In genomic region chr3:134339331-134339730, GRCh38 we compare ENCODE assay signal across 25 cellular contexts. TPM values are rescaled to one million over a fixed set of nuclear protein-coding genes. Genes with fewer than 3 reads are reported as not detected.
DNase-seq lines count a peak whose midpoint lies in the region; ATAC-seq and TF ChIP-seq lines count a peak whose summit lies in the region.
"Had no signal": no experiment of that assay in that cellular context is flagged by ENCODE, and none has a peak within 500 bp of the region (broad histone marks: within the 10 kb centered on the region; RNA-seq: fewer than 3 reads in every experiment).

No MANE protein-coding gene starts in this region.

- peak overlapping the region; percentile 41 for H2AK5ac ChIP-seq in neuronal stem cell (ENCODE audit: low read depth, low read length)

- H3K9ac ChIP-seq in HCT116 (ENCODE audit: low read length) (no peak overlapping the region), neuronal stem cell (ENCODE audit: low read depth, low read length, poor library complexity) (peak overlapping the region; percentile 36)

- no peaks in the 10 kb centered on the region for H4K20me1 ChIP-seq in HCT116 (ENCODE audit: insufficient read depth)

- peak overlapping the region; percentile 76 for H3K18ac ChIP-seq in neuronal stem cell (ENCODE audit: low read length)

- TF ChIP-seq POLR2A in HCT116 (IDR thresholded peaks at IDR 0.05; ENCODE audit: borderline replicate concordance, extremely low read depth, insufficient read depth, insufficient read length) = no peak

- no peak overlapping the region for H3K27ac ChIP-seq in HCT116 (ENCODE audit: low read depth, low read length)
- H3K27ac ChIP-seq in neuronal stem cell (replicated peaks; ENCODE audit: low read length) = no peak overlapping the region
- H3K27ac ChIP-seq: cardiac muscle cell, esophagus muscularis mucosa, PC-9, thoracic aorta had no signal

- H2BK120ac ChIP-seq in neuronal stem cell (ENCODE audit: low read depth, low read length) = peak overlapping the region; percentile 52

- TF ChIP-seq CTCF in HCT116 (IDR thresholded peaks at IDR 0.05 in 2 of 3, conservative IDR thresholded peaks at IDR 0.05 in 1 of 3; ENCODE audit: borderline replicate concordance in 1 of 3, insufficient read depth in 1 of 3, low read depth in 2 of 3, low read length in 2 of 3) = peak in 1 of 3 experiments; percentile 32; a peak in 3 of 6 replicates
- TF ChIP-seq CTCF in chondrocyte (IDR thresholded peaks at IDR 0.05) = no peak

- H2BK5ac ChIP-seq in neuronal stem cell (ENCODE audit: low read length) = no peak overlapping the region

- H2AFZ ChIP-seq in HCT116 (ENCODE audit: low read depth, low read length, poor library complexity, severe bottlenecking) (no peak overlapping the region), neuronal stem cell (ENCODE audit: low read length) (no peak overlapping the region)
- H2AFZ ChIP-seq: PC-9 had no signal

- peak overlapping the region; percentile 36 for H2BK12ac ChIP-seq in neuronal stem cell (ENCODE audit: low read length)

- intact Hi-C loops in HCT116 (cut with micrococcal nuclease) = no loop called here

- no peak overlapping the region for H3K4me3 ChIP-seq in HCT116 (replicated peaks in 1 of 2; ENCODE audit: low read depth in 1 of 2, low read length in 2 of 2)
- no peak overlapping the region for H3K4me3 ChIP-seq in neuronal stem cell (ENCODE audit: low read length in 2 of 2)
- H3K4me3 ChIP-seq: cardiac muscle cell, esophagus muscularis mucosa, PC-9, thoracic aorta had no signal

- H2BK15ac ChIP-seq in neuronal stem cell (ENCODE audit: low read length) = no peak overlapping the region

- H3K27ac Mint-ChIP-seq in chondrocyte (ENCODE audit: unreplicated experiment) = peak overlapping the region; percentile 6
- H3K27ac Mint-ChIP-seq: activated T-helper 1 cell treated with anti-CD3 and anti-CD28 coated beads, Interleukin-12 subunit alpha, Interleukin-12 subunit beta, Interleukin-2, Interleukin-4 antibody, amounts not matched to agents 30 ng/mL and 10 ng/mL and 1 ng/mL, durations not matched to agents 14 hours and 24 hours and 36 hours; memory B cell had no signal

- ATAC-seq in HCT116 (peak; percentile 71), HG03175 (IDR thresholded peaks at IDR 0.05; ENCODE audit: unreplicated experiment) (no peak)
- ATAC-seq: stimulated activated naive CD8-positive, alpha-beta T cell treated with anti-CD3 and anti-CD28 coated beads, Interleukin-15, Interleukin-2, amounts not matched to agents 100 U/mL and 50 U/mL, for 24 hours had no signal

- H3K79me1 ChIP-seq in neuronal stem cell (ENCODE audit: low read depth, low read length) = no peaks in the 10 kb centered on the region

- H4K91ac ChIP-seq in neuronal stem cell (ENCODE audit: low read depth, low read length, poor library complexity) = peak overlapping the region; percentile 1

- H3K23ac ChIP-seq in neuronal stem cell (ENCODE audit: low read depth, low read length, poor library complexity) = peak overlapping the region; percentile 38

- H3K14ac ChIP-seq in neuronal stem cell (ENCODE audit: low read length) = no peak overlapping the region

- peak overlapping the region; percentile 30 for H3K4ac ChIP-seq in neuronal stem cell (ENCODE audit: low read length)

- no peaks in the 10 kb centered on the region for H3K9me3 Mint-ChIP-seq in chondrocyte (ENCODE audit: low read depth)
- H3K9me3 Mint-ChIP-seq: activated T-helper 1 cell treated with anti-CD3 and anti-CD28 coated beads, Interleukin-12 subunit alpha, Interleukin-12 subunit beta, Interleukin-2, Interleukin-4 antibody, amounts not matched to agents 30 ng/mL and 10 ng/mL and 1 ng/mL, durations not matched to agents 14 hours and 24 hours and 36 hours; memory B cell had no signal

- POLR2A ChIA-PET in HCT116 (lab: Charles Lee) = interaction anchor here (0.6 kb wide), 1 partner anchor 9 kb away, joined by 3 read pairs; no protein-coding TSS in a partner anchor

- H3K9me2 ChIP-seq in HCT116 (ENCODE audit: insufficient read depth) = no peaks in the 10 kb centered on the region

- no peaks in the 10 kb centered on the region for H3K36me3 Mint-ChIP-seq in chondrocyte (ENCODE audit: low read depth)
- H3K36me3 Mint-ChIP-seq: memory B cell had no signal

- H3K36me3 ChIP-seq in HCT116 (ENCODE audit: control insufficient read depth in 1 of 2, insufficient read depth in 2 of 2, low read length in 2 of 2) (no peaks in the 10 kb centered on the region), neuronal stem cell (replicated peaks in 1 of 2; ENCODE audit: control insufficient read depth in 2 of 2, insufficient read depth in 2 of 2, low read length in 2 of 2) (no peaks in the 10 kb centered on the region)
- H3K36me3 ChIP-seq: BE2C, cardiac muscle cell, esophagus muscularis mucosa, thoracic aorta had no signal

- H3K4me1 ChIP-seq in HCT116 (ENCODE audit: control insufficient read depth in 1 of 2, insufficient read depth in 2 of 2, low read length in 2 of 2) = peaks cover 5 to 39% of the 10 kb centered on the region in 2 experiments; a peak in 3 of 4 replicates
- H3K4me1 ChIP-seq in neuronal stem cell (ENCODE audit: control insufficient read depth in 2 of 2, insufficient read depth in 1 of 2, low read depth in 1 of 2, low read length in 2 of 2) = peaks cover 12 to 14% of the 10 kb centered on the region in 2 donors
- H3K4me1 ChIP-seq: BE2C had no signal

- H3K27me3 ChIP-seq in HCT116 (ENCODE audit: insufficient read depth, low read length) (no peaks in the 10 kb centered on the region), neuronal stem cell (ENCODE audit: control insufficient read depth in 3 of 3, insufficient read depth in 3 of 3, low read depth in 1 of 3, low read length in 3 of 3) (no peaks in the 10 kb centered on the region)
- H3K27me3 ChIP-seq: BE2C, cardiac muscle cell, esophagus muscularis mucosa had no signal

- H4K8ac ChIP-seq in neuronal stem cell (ENCODE audit: low read depth, low read length) = no peak overlapping the region

- H3K4me3 Mint-ChIP-seq in chondrocyte (ENCODE audit: unreplicated experiment) = no peak overlapping the region
- H3K4me3 Mint-ChIP-seq: activated T-helper 1 cell treated with anti-CD3 and anti-CD28 coated beads, Interleukin-12 subunit alpha, Interleukin-12 subunit beta, Interleukin-2, Interleukin-4 antibody, amounts not matched to agents 30 ng/mL and 10 ng/mL and 1 ng/mL, durations not matched to agents 14 hours and 24 hours and 36 hours; memory B cell had no signal

- no TSS peak for BruUV-seq in HCT116 (replicated peaks; lab: Mats Ljungman, UMichigan)

- H3K79me2 ChIP-seq in HCT116 (ENCODE audit: insufficient read depth, low read length) = no peaks in the 10 kb centered on the region

- no peak overlapping the region for H3K4me2 ChIP-seq in HCT116 (ENCODE audit: low read length)
- H3K4me2 ChIP-seq in neuronal stem cell (ENCODE audit: insufficient read depth, low read length, poor library complexity, severe bottlenecking) = no peak overlapping the region
- H3K4me2 ChIP-seq: PC-9 had no signal

- CTCF ChIA-PET in HCT116 (lab: Charles Lee) = interaction anchor here (0.7 to 1.0 kb wide), 2 partner anchors 11 to 12 kb away, joined by 3 to 4 read pairs; no protein-coding TSS in a partner anchor

- H3K27me3 Mint-ChIP-seq in chondrocyte (ENCODE audit: low read depth) = no peaks in the 10 kb centered on the region

- DNase-seq in ELF-1 (ENCODE audit: low read depth, low spot score) = peak; percentile 31
- no peak for DNase-seq in HCT116 (ENCODE audit: low read depth, low spot score)
- DNase-seq in chondrocyte (ENCODE audit: low spot score) = peak; percentile 81
- no peak for DNase-seq in neuronal stem cell (ENCODE audit: low spot score)
- no peak for DNase-seq in Kasumi-1 (lab: John Stamatoyannopoulos, UW)
- no peak for DNase-seq in GM19240 (ENCODE audit: insufficient read length, low spot score)
- DNase-seq: ACHN; activated CD4-positive, alpha-beta T cell treated with anti-CD3 and anti-CD28 coated beads, Interleukin-2, amount 50 U/mL, for 48 hours; activated CD8-positive, alpha-beta memory T cell treated with anti-CD3 and anti-CD28 coated beads, Interleukin-2, amount 50 U/mL, for 4 hours; activated naive CD4-positive, alpha-beta T cell treated with anti-CD3 and anti-CD28 coated beads, Interleukin-2, amount 50 U/mL, for 16 hours; BE2C; GF-D8; NCI-H1092 treated with DMSO at 0.1 percent for 48 hours; NCI-H1930; NCI-H526; SHP77 treated with DMSO at 0.1 percent for 48 hours; stimulated activated naive CD8-positive, alpha-beta T cell treated with anti-CD3 and anti-CD28 coated beads, Interleukin-15, Interleukin-2, amounts not matched to agents 100 U/mL and 50 U/mL, for 24 hours; T1000 had no signal

- H3K9me3 ChIP-seq in HCT116 (ENCODE audit: control insufficient read depth in 1 of 2, insufficient read depth in 1 of 2, low read depth in 1 of 2, low read length in 2 of 2) (no peaks in the 10 kb centered on the region), neuronal stem cell (replicated peaks in 1 of 2; ENCODE audit: control insufficient read depth in 2 of 2, insufficient read depth in 1 of 2, low read depth in 1 of 2, low read length in 2 of 2) (no peaks in the 10 kb centered on the region)
- H3K9me3 ChIP-seq: BE2C, esophagus muscularis mucosa, thoracic aorta had no signal

- WGBS in neuronal stem cell (ENCODE audit: extremely low coverage in 2 of 2, insufficient read length in 2 of 2, insufficient replicate concordance in 1 of 2), 2 donors = no CpG with 5 or more reads among the region's 9 CpGs

- H3K4me1 Mint-ChIP-seq in chondrocyte (ENCODE audit: low read depth) = peaks cover 62% of the 10 kb centered on the region

- RAD21 ChIA-PET in HCT116 (lab: Charles Lee; ENCODE audit: low non-redundant PET in 1 of 2, low total read pairs in 2 of 2, uncharacterized antibody in 2 of 2, unreplicated experiment in 2 of 2) = no interaction called here

- TF ChIP-seq RAD21 in HCT116 (IDR thresholded peaks at IDR 0.05; ENCODE audit: low read depth) = no peak

TF ChIP-seq in HCT116, 20 proteins besides CTCF, POLR2A, EP300 and RAD21:
- TF ChIP-seq EGR1 (IDR thresholded peaks at IDR 0.05; ENCODE audit: low read depth) (no peak), YY1 (IDR thresholded peaks at IDR 0.05; ENCODE audit: extremely low read depth, insufficient replicate concordance, low read depth, low read length) (no peak)

RNA-seq across cellular contexts. Expression of gene AMOTL2, which starts 34.9 kb away (rescaled TPM):
- total RNA-seq in HCT116 (2021; ENCODE audit: unreplicated experiment) (54.0 TPM), chondrocyte (145 to 259 TPM (median 256 TPM) in 3 replicates)
- 17.8 and 19.7 TPM in 2 replicates for polyA plus RNA-seq in HCT116 (2012)
- polyA plus RNA-seq in neuronal stem cell (2013, experiment 1 of 2) = 61.7 TPM
- 60.5 TPM for polyA plus RNA-seq in neuronal stem cell (2013, experiment 2 of 2)
- total RNA-seq: activated T-helper 1 cell treated with anti-CD3 and anti-CD28 coated beads, Interleukin-12 subunit alpha, Interleukin-12 subunit beta, Interleukin-2, Interleukin-4 antibody, amounts not matched to agents 30 ng/mL and 10 ng/mL and 1 ng/mL, durations not matched to agents 14 hours and 24 hours and 36 hours had no signal

Comparison
In these comparisons a context has a peak if more than half of its experiments do, and no peak if none do; other contexts are left out.
1. DNase-seq: peak in ELF-1 (single experiment) and chondrocyte (single experiment); none in HCT116 (single experiment), neuronal stem cell (single experiment), Kasumi-1 (0 of 2) and GM19240 (single experiment).